Comparison of ENCODE assay signal across 18 cellular contexts in genomic region chr6:52568320-52568719, GRCh38. TPM values are rescaled to one million over a fixed set of nuclear protein-coding genes. Genes with fewer than 3 reads are reported as not detected.
DNase-seq lines count a peak whose midpoint lies in the region; ATAC-seq and TF ChIP-seq lines count a peak whose summit lies in the region.
"Had no signal": no experiment of that assay in that cellular context is flagged by ENCODE, and none has a peak within 500 bp of the region (broad histone marks: within the 10 kb centered on the region; RNA-seq: fewer than 3 reads in every experiment).

No MANE protein-coding gene starts in this region.

- H4K91ac ChIP-seq in mesenchymal stem cell (ENCODE audit: low read length) = no peak overlapping the region

- no peak overlapping the region for H3K4me3 ChIP-seq in PC-9
- no peak overlapping the region for H3K4me3 ChIP-seq in esophagus muscularis mucosa
- peak overlapping the region in 1 of 2 experiments; percentile 7 for H3K4me3 ChIP-seq in mesenchymal stem cell (ENCODE audit: insufficient read depth in 1 of 2, low read depth in 1 of 2, low read length in 2 of 2)
- H3K4me3 ChIP-seq in upper lobe of left lung = no peak overlapping the region

- intact Hi-C loops in PC-9 (cut with micrococcal nuclease; ENCODE audit: unreplicated experiment) (no loop called here), esophagus muscularis mucosa (cut with DNase I) (no loop called here)

- H3F3A ChIP-seq in PC-9 (ENCODE audit: insufficient read depth, low read depth) = peaks cover 25% of the 10 kb centered on the region

- peaks cover 68% of the 10 kb centered on the region for H3K79me2 ChIP-seq in PC-9 (ENCODE audit: low read depth)

- H2BK120ac ChIP-seq in mesenchymal stem cell (ENCODE audit: low read depth, low read length) = no peak overlapping the region

- H2BK5ac ChIP-seq in mesenchymal stem cell (ENCODE audit: low read depth, low read length, poor library complexity, severe bottlenecking) = no peak overlapping the region

- H3K36me3 ChIP-seq in PC-9 (ENCODE audit: low read depth) (no peaks in the 10 kb centered on the region), esophagus muscularis mucosa (no peaks in the 10 kb centered on the region), mesenchymal stem cell (ENCODE audit: control insufficient read depth in 1 of 2, insufficient read depth in 2 of 2, low read depth in 1 of 2, low read length in 2 of 2) (peaks cover 18 to 39% of the 10 kb centered on the region in 2 experiments), upper lobe of left lung (no peaks in the 10 kb centered on the region)
- H3K36me3 ChIP-seq: BE2C had no signal

- no peaks in the 10 kb centered on the region; the same call in 1 of the 2 replicates for H4K20me1 ChIP-seq in PC-9 (ENCODE audit: insufficient read depth)

- TF ChIP-seq EP300 in esophagus muscularis mucosa (IDR thresholded peaks at IDR 0.05) = no peak
- TF ChIP-seq EP300 in upper lobe of left lung (IDR thresholded peaks at IDR 0.05) = no peak

- TF ChIP-seq CTCF in PC-9 (conservative IDR thresholded peaks at IDR 0.05) (no peak), esophagus muscularis mucosa (IDR thresholded peaks at IDR 0.05) (no peak), upper lobe of left lung (IDR thresholded peaks at IDR 0.05) (no peak)

- no peak overlapping the region for H3K14ac ChIP-seq in mesenchymal stem cell (ENCODE audit: low read length in 2 of 2)

- TF ChIP-seq POLR2A in esophagus muscularis mucosa (IDR thresholded peaks at IDR 0.05; ENCODE audit: low read depth) (no peak), upper lobe of left lung (IDR thresholded peaks at IDR 0.05) (no peak)

- H3K9me3 ChIP-seq in PC-9 (ENCODE audit: insufficient read depth, low read depth) (no peaks in the 10 kb centered on the region), esophagus muscularis mucosa (no peaks in the 10 kb centered on the region), mesenchymal stem cell (ENCODE audit: control insufficient read depth, low read length) (no peaks in the 10 kb centered on the region), upper lobe of left lung (no peaks in the 10 kb centered on the region)
- H3K9me3 ChIP-seq: BE2C had no signal

- no TSS peak for BruUV-seq in PC-9 (replicated peaks; lab: Mats Ljungman, UMichigan)

- H3K4ac ChIP-seq in mesenchymal stem cell (ENCODE audit: low read depth in 1 of 2, low read length in 2 of 2) = peak overlapping the region in 1 of 2 experiments; percentile 63

- POLR2A ChIA-PET in PC-9 (lab: Charles Lee; ENCODE audit: unreplicated experiment) = no interaction called here

- H3K79me1 ChIP-seq in mesenchymal stem cell (replicated peaks; ENCODE audit: low read length, poor library complexity, severe bottlenecking) = no peaks in the 10 kb centered on the region

- H2BK15ac ChIP-seq in mesenchymal stem cell (ENCODE audit: low read depth, poor library complexity, severe bottlenecking) = no peak overlapping the region

- no peak overlapping the region for H2AK5ac ChIP-seq in mesenchymal stem cell (ENCODE audit: low read length, severe bottlenecking)

- 60% methylated on average over 4 of the region's 4 CpGs for WGBS in esophagus muscularis mucosa
- WGBS in mesenchymal stem cell = 56% methylated on average over 3 of the region's 4 CpGs
- WGBS in upper lobe of left lung, 2 donors = 58 to 68% methylated on average over 4 of the region's 4 CpGs

- H3K27ac ChIP-seq in PC-9 = peak overlapping the region; percentile 65
- H3K27ac ChIP-seq in esophagus muscularis mucosa (replicated peaks in 1 of 4) = peak overlapping the region; percentile 33 to 63 (median 54)
- peak overlapping the region; percentile 21 for H3K27ac ChIP-seq in mesenchymal stem cell (ENCODE audit: low read length, poor library complexity, severe bottlenecking)
- peak overlapping the region in 3 of 4 donors; percentile 36 to 65 (median 59) for H3K27ac ChIP-seq in upper lobe of left lung

- peak overlapping the region; percentile 52 for H3K9ac ChIP-seq in mesenchymal stem cell (ENCODE audit: low read length)

- H4K8ac ChIP-seq in mesenchymal stem cell (ENCODE audit: low read length) = no peak overlapping the region

- ATAC-seq in upper lobe of left lung (ENCODE audit: low FRiP score in 2 of 2) (no peak), GM18520 (IDR thresholded peaks at IDR 0.05; ENCODE audit: unreplicated experiment) (no peak)
- ATAC-seq: activated naive CD4-positive, alpha-beta T cell treated with anti-CD3 and anti-CD28 coated beads, Interleukin-2, amount 50 U/mL, for 72 hours; effector memory CD8-positive, alpha-beta T cell; Panc1 had no signal

- H3K27me3 ChIP-seq in PC-9 (ENCODE audit: insufficient read depth, low read depth) = no peaks in the 10 kb centered on the region
- no peaks in the 10 kb centered on the region for H3K27me3 ChIP-seq in esophagus muscularis mucosa
- no peaks in the 10 kb centered on the region for H3K27me3 ChIP-seq in mesenchymal stem cell (ENCODE audit: control insufficient read depth in 1 of 2, insufficient read depth in 1 of 2, low read length in 2 of 2)
- H3K27me3 ChIP-seq in upper lobe of left lung = no peaks in the 10 kb centered on the region
- H3K27me3 ChIP-seq: BE2C had no signal

- CTCF ChIA-PET in PC-9 (lab: Charles Lee) = no interaction called here

- no peak overlapping the region for H2AFZ ChIP-seq in PC-9
- H2AFZ ChIP-seq in mesenchymal stem cell (ENCODE audit: low read depth, low read length) = no peak overlapping the region

- no peak overlapping the region for H3K4me2 ChIP-seq in PC-9
- H3K4me2 ChIP-seq in mesenchymal stem cell (ENCODE audit: low read length, poor library complexity, severe bottlenecking) = no peak overlapping the region

- H3K18ac ChIP-seq in mesenchymal stem cell (ENCODE audit: low read depth in 1 of 2, low read length in 2 of 2) = no peak overlapping the region

- no peak overlapping the region for H3K23ac ChIP-seq in mesenchymal stem cell (ENCODE audit: low read length in 2 of 2)

- H3K9me2 ChIP-seq in PC-9 (ENCODE audit: insufficient read depth) = no peaks in the 10 kb centered on the region; the same call in 1 of the 2 replicates

- DNase-seq in PC-9 = no peak
- no peak for DNase-seq in esophagus muscularis mucosa (ENCODE audit: extremely low spot score)
- DNase-seq in mesenchymal stem cell = no peak
- DNase-seq in upper lobe of left lung = no peak
- DNase-seq in middle frontal gyrus (ENCODE audit: extremely low spot score, low spot score) = no peak
- DNase-seq in hepatic stellate cell (ENCODE audit: low spot score) = no peak
- DNase-seq: activated CD4-positive, alpha-beta T cell treated with anti-CD3 and anti-CD28 coated beads, Interleukin-2, amount 50 U/mL, for 48 hours; activated T-cell treated with anti-CD3 and anti-CD28 coated beads, Interleukin-2, amount 50 U/mL, for 1 hour; BE2C; effector memory CD8-positive, alpha-beta T cell; foreskin melanocyte; immature natural killer cell; NCI-H2081 treated with DMSO at 0.1 percent for 48 hours; NCI-H526 treated with DMSO at 0.1 percent for 48 hours; stimulated activated CD4-positive, alpha-beta T cell treated with anti-CD3 and anti-CD28 coated beads, Interleukin-4, amount 100 ng/mL, for 24 hours had no signal

- H3K4me1 ChIP-seq in PC-9 (replicated peaks; ENCODE audit: insufficient read depth) (peaks cover 36% of the 10 kb centered on the region), esophagus muscularis mucosa (peaks cover 76 to 98% (median 92%) of the 10 kb centered on the region in 4 donors), mesenchymal stem cell (ENCODE audit: control insufficient read depth, insufficient read depth, low read depth, low read length) (peaks cover 30% of the 10 kb centered on the region), upper lobe of left lung (peaks cover 44 to 69% (median 53%) of the 10 kb centered on the region in 4 donors)

- no peak overlapping the region for H2BK12ac ChIP-seq in mesenchymal stem cell (ENCODE audit: low read length in 2 of 2)

RNA-seq across cellular contexts. Expression of gene TRAM2, which starts 8.5 kb away (rescaled TPM):
- total RNA-seq in PC-9 (2021) = 28.1 and 40.9 TPM in 2 replicates
- total RNA-seq in esophagus muscularis mucosa = 10 to 100 TPM; 13.3 to 23.8 (median 18.5) TPM
- polyA plus RNA-seq in mesenchymal stem cell (2013, experiment 1 of 2) = 133 TPM
- 130 TPM for polyA plus RNA-seq in mesenchymal stem cell (2013, experiment 2 of 2)
- total RNA-seq in upper lobe of left lung = 10 to 100 TPM in 5 of 6 donors, 1 to 10 TPM in 1; 9.4 to 26.8 (median 14.3) TPM
